ENCODE assay signal across 8 cellular contexts in the genomic region with DNA sequence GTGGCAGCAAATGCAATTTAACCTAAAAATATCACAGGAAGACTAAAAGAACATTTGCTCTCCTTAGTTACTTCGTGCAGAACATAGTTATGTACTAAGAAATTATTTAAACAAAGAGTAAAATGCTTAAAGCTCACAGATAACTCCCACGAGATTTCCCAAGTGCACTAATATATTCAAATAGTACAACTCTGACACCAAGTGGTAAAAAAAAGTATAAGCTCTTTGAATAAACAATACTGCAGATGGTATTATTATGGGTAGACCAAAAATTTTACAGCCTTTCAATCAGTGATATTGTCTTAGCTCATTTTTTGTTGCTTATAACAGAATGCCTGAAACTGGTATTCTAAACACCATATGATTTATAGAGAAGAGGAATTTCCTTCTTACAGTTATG. TPM values are rescaled to one million over a fixed set of nuclear protein-coding genes. Genes with fewer than 3 reads are reported as not detected.
DNase-seq lines count a peak whose midpoint lies in the region; TF ChIP-seq lines count a peak whose summit lies in the region.

No MANE protein-coding gene starts in this region.

- TF ChIP-seq POLR2A in ovary (IDR thresholded peaks at IDR 0.05): no peak

- no peak for TF ChIP-seq RAD21 in neural cell (conservative IDR thresholded peaks at IDR 0.05)

- no peak overlapping the region for H3K4me2 ChIP-seq in neural cell (ENCODE audit: low read length)

- no peaks in the 10 kb centered on the region for H3K9me2 ChIP-seq in neural cell (ENCODE audit: insufficient read depth, low read length)

- DNase-seq in G401 (ENCODE audit: low spot score): peak; percentile 3
- peak; percentile 20 for DNase-seq in HuH-7 (ENCODE audit: low spot score)
- peak; percentile 52 for DNase-seq in astrocyte of the spinal cord (ENCODE audit: low read depth, low spot score)
- no peak for DNase-seq in DMS79 treated with DMSO at 0.1 percent for 48 hours (lab: John Stamatoyannopoulos, UW)
- no peak for DNase-seq in GM20000 (ENCODE audit: low spot score)
- DNase-seq in SHP77 (lab: John Stamatoyannopoulos, UW): no peak
- DNase-seq in ovary: no peak

- no peaks in the 10 kb centered on the region for H3K9me3 ChIP-seq in neural cell (ENCODE audit: low read length)
- no peaks in the 10 kb centered on the region for H3K9me3 ChIP-seq in ovary

- in situ Hi-C loops in G401 (cut with HindIII; ENCODE audit: low sequenced_read_pairs): no loop called here
- in situ Hi-C loops in astrocyte of the spinal cord (cut with HindIII; ENCODE audit: low sequenced_read_pairs): no loop called here

- H3K4me1 ChIP-seq in ovary (ENCODE audit: insufficient read depth): no peaks in the 10 kb centered on the region

- H3K27ac ChIP-seq in neural cell (ENCODE audit: low read length) (peak overlapping the region; percentile 18), ovary (no peak overlapping the region)

- H3K27me3 ChIP-seq in neural cell (ENCODE audit: insufficient read depth, low read depth, low read length) (no peaks in the 10 kb centered on the region), ovary (no peaks in the 10 kb centered on the region)

- intact Hi-C loops in ovary (cut with DNase I): no loop called here

- H3K4me3 ChIP-seq in astrocyte of the spinal cord (ENCODE audit: low read depth, low read length) (no peak overlapping the region), neural cell (ENCODE audit: low read length) (no peak overlapping the region), ovary (no peak overlapping the region)

- H3K79me2 ChIP-seq in neural cell (replicated peaks; ENCODE audit: insufficient read depth, low read length): no peaks in the 10 kb centered on the region

- no peak for TF ChIP-seq EP300 in neural cell (conservative IDR thresholded peaks at IDR 0.05; ENCODE audit: poor library complexity, severe bottlenecking)
- no peak for TF ChIP-seq EP300 in ovary (IDR thresholded peaks at IDR 0.05)

- no peaks in the 10 kb centered on the region for H4K20me1 ChIP-seq in neural cell (ENCODE audit: insufficient read depth)

- WGBS in ovary, 3 donors: 3 to 9% (median 4%) methylated on average over 2 of the region's 2 CpGs

- H3F3A ChIP-seq in neural cell (ENCODE audit: insufficient read depth, low read length, poor library complexity, severe bottlenecking): no peaks in the 10 kb centered on the region

- TF ChIP-seq CTCF in astrocyte of the spinal cord (IDR thresholded peaks at IDR 0.05; ENCODE audit: low read depth, low read length) (peak; percentile 19), neural cell (IDR thresholded peaks at IDR 0.05; ENCODE audit: poor library complexity, severe bottlenecking) (peak; percentile 40), GM20000 (IDR thresholded peaks at IDR 0.05; ENCODE audit: extremely low read depth, missing control alignments) (no peak), ovary (IDR thresholded peaks at IDR 0.05) (no peak)

- H3K9ac ChIP-seq in neural cell (ENCODE audit: low read length): no peak overlapping the region

- H3K36me3 ChIP-seq in neural cell (ENCODE audit: insufficient read depth, low read length) (no peaks in the 10 kb centered on the region), ovary (no peaks in the 10 kb centered on the region)

- H2AFZ ChIP-seq in neural cell (ENCODE audit: low read depth, low read length): no peak overlapping the region

TF ChIP-seq in neural cell, 6 proteins besides CTCF, POLR2A, EP300 and RAD21:
- TF ChIP-seq POLR2AphosphoS5 (IDR thresholded peaks at IDR 0.05) (no peak), TAF1 (IDR thresholded peaks at IDR 0.05; ENCODE audit: low read depth) (no peak), MXI1 (conservative IDR thresholded peaks at IDR 0.05; ENCODE audit: poor library complexity, severe bottlenecking) (no peak), EZH2 (IDR thresholded peaks at IDR 0.05; ENCODE audit: borderline replicate concordance, insufficient read depth, low read length, poor library complexity, severe bottlenecking) (no peak), SMC3 (conservative IDR thresholded peaks at IDR 0.05; ENCODE audit: poor library complexity) (no peak)
- TF ChIP-seq, protein P1, sequence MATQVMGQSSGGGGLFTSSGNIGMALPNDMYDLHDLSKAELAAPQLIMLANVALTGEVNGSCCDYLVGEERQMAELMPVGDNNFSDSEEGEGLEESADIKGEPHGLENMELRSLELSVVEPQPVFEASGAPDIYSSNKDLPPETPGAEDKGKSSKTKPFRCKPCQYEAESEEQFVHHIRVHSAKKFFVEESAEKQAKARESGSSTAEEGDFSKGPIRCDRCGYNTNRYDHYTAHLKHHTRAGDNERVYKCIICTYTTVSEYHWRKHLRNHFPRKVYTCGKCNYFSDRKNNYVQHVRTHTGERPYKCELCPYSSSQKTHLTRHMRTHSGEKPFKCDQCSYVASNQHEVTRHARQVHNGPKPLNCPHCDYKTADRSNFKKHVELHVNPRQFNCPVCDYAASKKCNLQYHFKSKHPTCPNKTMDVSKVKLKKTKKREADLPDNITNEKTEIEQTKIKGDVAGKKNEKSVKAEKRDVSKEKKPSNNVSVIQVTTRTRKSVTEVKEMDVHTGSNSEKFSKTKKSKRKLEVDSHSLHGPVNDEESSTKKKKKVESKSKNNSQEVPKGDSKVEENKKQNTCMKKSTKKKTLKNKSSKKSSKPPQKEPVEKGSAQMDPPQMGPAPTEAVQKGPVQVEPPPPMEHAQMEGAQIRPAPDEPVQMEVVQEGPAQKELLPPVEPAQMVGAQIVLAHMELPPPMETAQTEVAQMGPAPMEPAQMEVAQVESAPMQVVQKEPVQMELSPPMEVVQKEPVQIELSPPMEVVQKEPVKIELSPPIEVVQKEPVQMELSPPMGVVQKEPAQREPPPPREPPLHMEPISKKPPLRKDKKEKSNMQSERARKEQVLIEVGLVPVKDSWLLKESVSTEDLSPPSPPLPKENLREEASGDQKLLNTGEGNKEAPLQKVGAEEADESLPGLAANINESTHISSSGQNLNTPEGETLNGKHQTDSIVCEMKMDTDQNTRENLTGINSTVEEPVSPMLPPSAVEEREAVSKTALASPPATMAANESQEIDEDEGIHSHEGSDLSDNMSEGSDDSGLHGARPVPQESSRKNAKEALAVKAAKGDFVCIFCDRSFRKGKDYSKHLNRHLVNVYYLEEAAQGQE (IDR thresholded peaks at IDR 0.05; ENCODE audit: borderline replicate concordance): no peak
TF ChIP-seq in neural cell: peak in this region for 0.

RNA-seq across cellular contexts. Expression of gene FILIP1, which starts 52.8 kb away (rescaled TPM):
- not detected in 2 replicates for total RNA-seq in G401 (2014; rRNA removed; shearing (Covaris generic))
- polyA plus RNA-seq in neural cell (1.4 and 1.9 TPM in 2 replicates), ovary (1 to 10 TPM; 1.7 to 6.9 TPM)
- 6.1 and 6.8 TPM in 2 replicates for polyA minus RNA-seq in neural cell
- total RNA-seq in ovary: 1 to 10 TPM; 1.1 to 7.1 (median 2.7) TPM

RNA-seq across cellular contexts. Expression of gene SENP6, which starts 55.3 kb away (rescaled TPM):
- total RNA-seq in G401 (2014; rRNA removed; shearing (Covaris generic)): 52.4 and 72.3 TPM in 2 replicates
- polyA plus RNA-seq in neural cell: 113 and 115 TPM in 2 replicates
- 242 and 247 TPM in 2 replicates for polyA minus RNA-seq in neural cell
- 100 to 1,000 TPM; 108 to 158 (median 134) TPM for total RNA-seq in ovary
- polyA plus RNA-seq in ovary: 10 to 100 TPM; 43.0 to 57.1 TPM

Comparison
In these comparisons a context has a peak if more than half of its experiments do, and no peak if none do; other contexts are left out.
1. DNase-seq: peak in G401 (single experiment), HuH-7 (single experiment) and astrocyte of the spinal cord (single experiment); none in DMS79 treated with DMSO at 0.1 percent for 48 hours (single experiment), GM20000 (single experiment), SHP77 (0 of 2) and ovary (0 of 5).
2. CTCF ChIP-seq: peak in astrocyte of the spinal cord (single experiment) and neural cell (single experiment); none in GM20000 (single experiment) and ovary (0 of 3).